In the genomic region with DNA sequence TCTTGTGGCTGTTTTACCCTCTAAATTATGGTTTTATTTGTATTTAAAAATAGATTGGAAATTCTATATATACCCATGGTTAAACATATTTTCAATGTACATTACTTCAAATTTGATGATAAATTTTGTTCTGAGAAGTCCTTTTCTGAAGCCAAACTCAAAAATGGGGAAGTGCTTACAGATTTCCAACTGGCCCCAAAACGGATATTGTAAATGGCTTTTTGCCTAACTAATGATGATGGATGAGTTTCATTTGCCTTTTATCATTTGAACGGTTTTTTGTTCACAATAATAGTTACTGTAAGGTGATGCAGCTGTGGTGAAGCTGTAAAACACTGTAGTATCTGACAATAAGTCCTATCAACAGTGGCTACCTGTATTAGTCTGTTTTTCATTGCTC, we compare ENCODE assay signal across 30 cellular contexts.
"Had no signal": no experiment of that assay in that cellular context is flagged by ENCODE, and none has a peak within 500 bp of the region (broad histone marks: within the 10 kb centered on the region; RNA-seq: fewer than 3 reads in every experiment).

No MANE protein-coding gene starts in this region.

- ATAC-seq: activated T-helper 17 cell treated with anti-CD3 and anti-CD28 coated beads, Interleukin-2, amount 50 U/mL, for 72 hours; effector memory CD8-positive, alpha-beta T cell; esophagus mucosa; left colon; right lobe of liver; stimulated activated effector memory CD8-positive, alpha-beta T cell treated with anti-CD3 and anti-CD28 coated beads, Interleukin-12 subunit alpha, Interleukin-12 subunit beta, amount 100 ng/mL, for 72 hours had no signal

- H3K36me3 Mint-ChIP-seq: immature natural killer cell, mesothelial cell of epicardium, naive B cell had no signal

- DNase-seq: activated CD4-positive, alpha-beta T cell treated with anti-CD3 and anti-CD28 coated beads for 4 hours; activated CD4-positive, alpha-beta T cell treated with anti-CD3 and anti-CD28 coated beads, Interleukin-2, amount 50 U/mL, for 48 hours; activated CD8-positive, alpha-beta memory T cell treated with anti-CD3 and anti-CD28 coated beads, Interleukin-2, amount 50 U/mL, for 4 hours; activated gamma-delta T cell treated with Interleukin-2 at 50 U/mL for 16 hours; activated naive CD4-positive, alpha-beta T cell treated with anti-CD3 and anti-CD28 coated beads, Interleukin-2, amount 50 U/mL, for 16 hours; activated T-cell treated with anti-CD3 and anti-CD28 coated beads, Interleukin-2, amount 50 U/mL, for 1 hour; amniotic stem cell; brain microvascular endothelial cell; dorsolateral prefrontal cortex; effector memory CD8-positive, alpha-beta T cell; foreskin fibroblast; head of caudate nucleus; hypothalamus; immature natural killer cell; kidney; left colon; mammary epithelial cell; naive B cell; nephron progenitor cell; right lobe of liver; stimulated activated CD4-positive, alpha-beta T cell treated with anti-CD3 and anti-CD28 coated beads, Interleukin-4, amount 100 ng/mL, for 1 hour; T-helper 2 cell; trophoblast cell had no signal

- H3K4me3 Mint-ChIP-seq: activated T-helper 17 cell treated with anti-CD3 and anti-CD28 coated beads, Interleukin-2, amount 50 U/mL, for 72 hours; effector memory CD8-positive, alpha-beta T cell; immature natural killer cell; mesothelial cell of epicardium; naive B cell; nephron progenitor cell; stimulated activated effector memory CD8-positive, alpha-beta T cell treated with anti-CD3 and anti-CD28 coated beads, Interleukin-12 subunit alpha, Interleukin-12 subunit beta, amount 100 ng/mL, for 72 hours; stimulated activated naive CD8-positive, alpha-beta T cell treated with anti-CD3 and anti-CD28 coated beads, Interleukin-15, Interleukin-2, amounts not matched to agents 100 ng/mL and 50 ng/mL, for 24 hours had no signal

- H3K9me3 ChIP-seq: neutrophil, right lobe of liver, thoracic aorta had no signal

- H3K27me3 Mint-ChIP-seq: activated T-helper 17 cell treated with anti-CD3 and anti-CD28 coated beads, Interleukin-2, amount 50 U/mL, for 72 hours; effector memory CD8-positive, alpha-beta T cell; naive B cell; stimulated activated naive CD8-positive, alpha-beta T cell treated with anti-CD3 and anti-CD28 coated beads, Interleukin-15, Interleukin-2, amounts not matched to agents 100 ng/mL and 50 ng/mL, for 24 hours had no signal

- H3K27ac Mint-ChIP-seq: activated T-helper 17 cell treated with anti-CD3 and anti-CD28 coated beads, Interleukin-2, amount 50 U/mL, for 72 hours; effector memory CD8-positive, alpha-beta T cell; immature natural killer cell; mesothelial cell of epicardium; nephron progenitor cell; stimulated activated effector memory CD8-positive, alpha-beta T cell treated with anti-CD3 and anti-CD28 coated beads, Interleukin-12 subunit alpha, Interleukin-12 subunit beta, amount 100 ng/mL, for 72 hours; stimulated activated naive CD8-positive, alpha-beta T cell treated with anti-CD3 and anti-CD28 coated beads, Interleukin-15, Interleukin-2, amounts not matched to agents 100 ng/mL and 50 ng/mL, for 24 hours had no signal

- H3K4me1 Mint-ChIP-seq: immature natural killer cell, mesothelial cell of epicardium, nephron progenitor cell had no signal
